35 cellular contexts compared by ENCODE assay signal in genomic region chr12:28144532-28144931, GRCh38.
"Had no signal": no experiment of that assay in that cellular context is flagged by ENCODE, and none has a peak within 500 bp of the region (broad histone marks: within the 10 kb centered on the region; RNA-seq: fewer than 3 reads in every experiment).

No MANE protein-coding gene starts in this region.

- DNase-seq: Karpas-422, Kasumi-1, MM.1S, MV-4-11, NCI-H1048, NCI-H1092, NCI-H1092 treated with DMSO at 0.1 percent for 48 hours, NCI-H1105 treated with DMSO at 0.1 percent for 48 hours, NCI-H1417, NCI-H1417 treated with DMSO at 0.1 percent for 48 hours, NCI-H1436, NCI-H1436 treated with DMSO at 0.1 percent for 48 hours, NCI-H146, NCI-H1694, NCI-H1694 treated with DMSO at 0.1 percent for 48 hours, NCI-H187, NCI-H187 treated with DMSO at 0.1 percent for 48 hours, NCI-H1930, NCI-H2029, NCI-H2029 treated with DMSO at 0.1 percent for 48 hours, NCI-H2081, NCI-H2081 treated with DMSO at 0.1 percent for 48 hours, NCI-H2107, NCI-H2171, NCI-H2171 treated with DMSO at 0.1 percent for 48 hours, NCI-H2227 treated with DMSO at 0.1 percent for 48 hours, NCI-H226, NCI-H345, NCI-H446, NCI-H446 treated with DMSO at 0.1 percent for 48 hours, NCI-H510A, NCI-H510A treated with DMSO at 0.1 percent for 48 hours, NCI-H524, NCI-H524 treated with DMSO at 0.1 percent for 48 hours had no signal

- H3K4me3 ChIP-seq: MG63 had no signal

- H3K9me3 ChIP-seq: MG63 had no signal

- H3K36me3 ChIP-seq: MG63 had no signal
